Comparison of ENCODE assay signal across 11 cellular contexts in genomic region chr5:109693535-109694152, GRCh38. TPM values are rescaled to one million over a fixed set of nuclear protein-coding genes. Genes with fewer than 3 reads are reported as not detected.
DNase-seq lines count a peak whose midpoint lies in the region; ATAC-seq, FAIRE-seq and TF ChIP-seq lines count a peak whose summit lies in the region.
"Had no signal": no experiment of that assay in that cellular context is flagged by ENCODE, and none has a peak within 500 bp of the region (broad histone marks: within the 10 kb centered on the region; RNA-seq: fewer than 3 reads in every experiment).

No MANE protein-coding gene starts in this region.

- no peaks in the 10 kb centered on the region for H3K36me3 ChIP-seq in CD4-positive, CD25-positive, alpha-beta regulatory T cell (ENCODE audit: control insufficient read depth, insufficient read depth, low read length)
- H3K36me3 ChIP-seq in HUES64 (ENCODE audit: insufficient read depth, low read length) (0 out of 2 replicates have a peak, but pooled peaks cover 3% of the 10 kb centered on the region), K562 (ENCODE audit: control insufficient read depth, insufficient read depth, low read length) (no peaks in the 10 kb centered on the region; the same call in 2 of the 3 replicates)

- TF ChIP-seq RAD21 in K562 (CRISPR knock-in tag; conservative IDR thresholded peaks at IDR 0.05 in 1 of 2, IDR thresholded peaks at IDR 0.05 in 1 of 2): no peak

- TF ChIP-seq CTCF in K562 (IDR thresholded peaks at IDR 0.05 in 2 of 3, conservative IDR thresholded peaks at IDR 0.05 in 1 of 3; ENCODE audit: insufficient read depth in 2 of 3, low read depth in 1 of 3, low read length in 3 of 3) (no peak), progenitor cell of endocrine pancreas (IDR thresholded peaks at IDR 0.05; ENCODE audit: unreplicated experiment) (no peak)

- CTCF ChIA-PET in K562 (lab: Yijun Ruan, JAX; ENCODE audit: low intra/inter-chr PET ratio): interaction anchor here (0.6 kb wide), 1 partner anchor 1525 kb away, joined by 4 read pairs; no protein-coding TSS in a partner anchor

- H3K79me2 ChIP-seq in K562 (ENCODE audit: control insufficient read depth, insufficient read depth, low read length): peaks cover 88% of the 10 kb centered on the region

- peaks cover 13% of the 10 kb centered on the region; the same call in 1 of the 2 replicates for H4K20me1 ChIP-seq in K562 (replicated peaks; ENCODE audit: control insufficient read depth, insufficient read depth, low read length)

- peak overlapping the region; percentile 90 to 96 (median 90) for H3K4me3 Mint-ChIP-seq in CD4-positive, CD25-positive, alpha-beta regulatory T cell
- H3K4me3 Mint-ChIP-seq in naive B cell (peak overlapping the region in 7 of 8 donors; percentile 12 to 86 (median 71)), progenitor cell of endocrine pancreas (ENCODE audit: low read depth) (no peak overlapping the region)

- peak overlapping the region in 2 of 3 donors; percentile 63 to 73 for H3K27ac Mint-ChIP-seq in CD4-positive, CD25-positive, alpha-beta regulatory T cell
- H3K27ac Mint-ChIP-seq in naive B cell: peak overlapping the region in 4 of 6 donors; percentile 3 to 89 (median 19)
- H3K27ac Mint-ChIP-seq in progenitor cell of endocrine pancreas: no peak overlapping the region

- peaks cover 63% of the 10 kb centered on the region for H3K4me1 ChIP-seq in CD4-positive, CD25-positive, alpha-beta regulatory T cell (ENCODE audit: control insufficient read depth, insufficient read depth, low read length, poor library complexity, severe bottlenecking)
- H3K4me1 ChIP-seq in HUES64 (ENCODE audit: insufficient read depth, low read length) (peaks cover 61% of the 10 kb centered on the region), K562 (replicated peaks in 1 of 2; ENCODE audit: control insufficient read depth in 2 of 2, insufficient read depth in 2 of 2, low read length in 2 of 2) (peaks cover 30 to 37% of the 10 kb centered on the region in 2 experiments)

- H3K9me1 ChIP-seq in K562 (ENCODE audit: control insufficient read depth, insufficient read depth, low read length): no peaks in the 10 kb centered on the region

- peak overlapping the region; percentile 61 for H3K4me3 ChIP-seq in CD4-positive, CD25-positive, alpha-beta regulatory T cell (ENCODE audit: low read depth, low read length)
- H3K4me3 ChIP-seq in HUES64 (ENCODE audit: low read length) (peak overlapping the region; percentile 34), K562 (no peak overlapping the region)

- TF ChIP-seq EP300 in K562 (IDR thresholded peaks at IDR 0.05; ENCODE audit: low read length): no peak

- peaks cover 2% of the 10 kb centered on the region for H3K36me3 Mint-ChIP-seq in CD4-positive, CD25-positive, alpha-beta regulatory T cell
- H3K36me3 Mint-ChIP-seq in naive B cell (no peaks in the 10 kb centered on the region), progenitor cell of endocrine pancreas (ENCODE audit: insufficient read depth) (peaks cover 1% of the 10 kb centered on the region)

- ATAC-seq in CD4-positive, CD25-positive, alpha-beta regulatory T cell (ENCODE audit: low read depth in 2 of 2): no peak
- ATAC-seq in K562: no peak
- no peak for ATAC-seq in naive B cell (ENCODE audit: low read depth in 2 of 2)

- H3K4me2 ChIP-seq in K562 (ENCODE audit: insufficient read depth, low read length): peak overlapping the region; percentile 5; the same call in 1 of the 2 replicates

- WGBS in HUES64: 72% methylated on average over 3 of the region's 4 CpGs
- WGBS in K562 (ENCODE audit: insufficient coverage, low coverage, missing lambda C conversion rate): 76% methylated on average over 3 of the region's 4 CpGs

- FAIRE-seq in K562 (lab: Jason Lieb, UNC): no peak
- FAIRE-seq: urothelium cell line had no signal

- H3K9me3 ChIP-seq in CD4-positive, CD25-positive, alpha-beta regulatory T cell (ENCODE audit: control insufficient read depth in 2 of 2, low read length in 2 of 2): peaks cover 0 to under 1% of the 10 kb centered on the region in 2 experiments
- H3K9me3 ChIP-seq in HUES64 (ENCODE audit: insufficient read depth, low read depth, low read length): no peaks in the 10 kb centered on the region
- no peaks in the 10 kb centered on the region for H3K9me3 ChIP-seq in K562 (replicated peaks; ENCODE audit: control insufficient read depth, insufficient read depth, low read depth, low read length)

- BruUV-seq in K562 (replicated peaks; lab: Mats Ljungman, UMichigan): no TSS peak

- H3K9ac ChIP-seq in HUES64 (ENCODE audit: low read depth, low read length) (no peak overlapping the region), K562 (ENCODE audit: insufficient read depth in 1 of 2, low read depth in 2 of 2, low read length in 2 of 2) (no peak overlapping the region)

- no peaks in the 10 kb centered on the region for H3K27me3 ChIP-seq in CD4-positive, CD25-positive, alpha-beta regulatory T cell (ENCODE audit: control insufficient read depth, insufficient read depth, low read length)
- H3K27me3 ChIP-seq in HUES64 (ENCODE audit: insufficient read depth, low read length) (no peaks in the 10 kb centered on the region), K562 (ENCODE audit: control insufficient read depth in 2 of 2, insufficient read depth in 2 of 2, low read length in 2 of 2) (no peaks in the 10 kb centered on the region)

- no peak overlapping the region for H3K27ac ChIP-seq in CD4-positive, CD25-positive, alpha-beta regulatory T cell (ENCODE audit: insufficient read depth, low read length, poor library complexity, severe bottlenecking)
- no peak overlapping the region for H3K27ac ChIP-seq in HUES64 (ENCODE audit: low read depth, low read length)
- no peak overlapping the region for H3K27ac ChIP-seq in K562 (ENCODE audit: extremely low read depth, low read depth, low read length)

- no peaks in the 10 kb centered on the region for H3K27me3 Mint-ChIP-seq in CD4-positive, CD25-positive, alpha-beta regulatory T cell
- H3K27me3 Mint-ChIP-seq in naive B cell (no peaks in the 10 kb centered on the region), progenitor cell of endocrine pancreas (no peaks in the 10 kb centered on the region)

- intact Hi-C loops in K562 (cut with micrococcal nuclease): loop anchor here (5.0 to 10.0 kb wide), 2 partner anchors 121 to 261 kb away; no protein-coding TSS in a partner anchor

- no peak for TF ChIP-seq POLR2A in K562 (conservative IDR thresholded peaks at IDR 0.05)

- in situ Hi-C loops in K562 (cut with MboI): no loop called here

- no peak overlapping the region for H2AFZ ChIP-seq in K562 (ENCODE audit: low read depth, low read length)

- H3K4me1 Mint-ChIP-seq in CD4-positive, CD25-positive, alpha-beta regulatory T cell: peaks cover 56 to 81% (median 60%) of the 10 kb centered on the region in 4 donors
- H3K4me1 Mint-ChIP-seq in naive B cell (peaks cover 61 to 78% (median 69%) of the 10 kb centered on the region in 3 donors), progenitor cell of endocrine pancreas (ENCODE audit: low read depth) (peaks cover 33% of the 10 kb centered on the region)

- no peak for DNase-seq in CD4-positive, CD25-positive, alpha-beta regulatory T cell
- DNase-seq in K562 (ENCODE audit: extremely low read depth in 1 of 4, low spot score in 3 of 4) (no peak), naive B cell (no peak), Kasumi-1 (lab: John Stamatoyannopoulos, UW) (no peak), progenitor cell of endocrine pancreas (ENCODE audit: low spot score, unreplicated experiment) (no peak)
- no peak for DNase-seq in stimulated activated CD4-positive, alpha-beta T cell treated with anti-CD3 and anti-CD28 coated beads, Interleukin-2, amount 100 ng/mL, for 48 hours
- DNase-seq in effector CD8-positive, alpha-beta T cell (lab: John Stamatoyannopoulos, UW): no peak
- DNase-seq: activated CD4-positive, alpha-beta T cell treated with anti-CD3 and anti-CD28 coated beads for 48 hours; GDM1 had no signal

- H3K9me3 Mint-ChIP-seq in CD4-positive, CD25-positive, alpha-beta regulatory T cell: no peaks in the 10 kb centered on the region
- H3K9me3 Mint-ChIP-seq in naive B cell (peaks cover 0 to 4% (median 3%) of the 10 kb centered on the region in 7 donors), progenitor cell of endocrine pancreas (ENCODE audit: low read depth) (no peaks in the 10 kb centered on the region)

- POLR2A ChIA-PET in K562 (lab: Yijun Ruan, JAX): interaction anchor here (0.6 to 1.9 kb wide), 6 partner anchors 8 to 1026 kb away, joined by 3 to 21 read pairs (median 3); no protein-coding TSS in a partner anchor

TF ChIP-seq in K562, 482 proteins besides CTCF, POLR2A, EP300 and RAD21 (continues in another document):
- TF ChIP-seq SRSF3 (IDR thresholded peaks at IDR 0.05; ENCODE audit: insufficient read depth, low read length): no peak
- no peak for TF ChIP-seq ZFP1 (CRISPR knock-in tag; IDR thresholded peaks at IDR 0.05)

RNA-seq across cellular contexts. Expression of gene MAN2A1, which starts 3.9 kb away (rescaled TPM):
- 71.5 TPM for total RNA-seq in CD4-positive, CD25-positive, alpha-beta regulatory T cell
- polyA plus RNA-seq in CD4-positive, CD25-positive, alpha-beta regulatory T cell: 10 to 100 TPM; 20.7 to 26.5 (median 21.2) TPM
- 44.5 TPM for polyA plus RNA-seq in HUES64 (2013, experiment 1 of 2)
- 49.3 TPM for polyA plus RNA-seq in HUES64 (2013, experiment 2 of 2)
- 49.3 and 133 TPM in 2 replicates for total RNA-seq in K562 (2011; cell fraction: chromatin; rRNA removed; ENCODE audit: low replicate concordance)
- total RNA-seq in K562 (2011; cell fraction: nucleolus; rRNA removed): 34.5 and 44.9 TPM in 2 replicates
- total RNA-seq in K562 (2011; cell fraction: nucleoplasm; rRNA removed): 56.6 and 71.8 TPM in 2 replicates
- total RNA-seq in K562 (2014; rRNA removed) (18.7 and 20.9 TPM in 2 replicates), K562 (2014; rRNA removed; fragmentation: Illumina TruSeq; extraction: Trizol) (32.0 and 33.4 TPM in 2 replicates), K562 (2015; rRNA removed; fragmentation: Illumina TruSeq; extraction: Trizol) (28.9 and 29.0 TPM in 2 replicates), K562 (2021) (25.8 and 25.9 TPM in 2 replicates), progenitor cell of endocrine pancreas (41.9 and 45.4 TPM in 2 replicates)
- polyA plus RNA-seq in K562 (2011; rRNA removed) (26.0 and 31.4 TPM in 2 replicates), K562 (2014; fragmentation: Illumina TruSeq; extraction: Trizol) (15.4 and 19.8 TPM in 2 replicates), K562 (2014; fragmentation: Nextera tagmentation; extraction: Ambion mirVana) (1 to 10 TPM; 5.2 to 8.2 TPM), K562 (2014; rRNA removed) (10.9 and 15.1 TPM in 2 replicates), naive B cell (ENCODE audit: low read depth in 6 of 6) (10 to 100 TPM in 5 of 6 donors, 1 to 10 TPM in 1; 8.4 to 20.6 (median 17.1) TPM)
- polyA plus RNA-seq in K562 (2011; cell fraction: cytosol; rRNA removed): 6.3 and 9.5 TPM in 2 replicates
- 34.5 and 43.8 TPM in 2 replicates for polyA plus RNA-seq in K562 (2011; cell fraction: nucleus; rRNA removed)
- polyA plus RNA-seq in K562 (2012): 11.9 and 17.3 TPM in 2 replicates
- 76.8 and 82.8 TPM in 2 replicates for polyA minus RNA-seq in K562 (2011; rRNA and poly(A)+ RNA removed)
- polyA minus RNA-seq in K562 (2011; cell fraction: cytosol; rRNA and poly(A)+ RNA removed): 20.2 and 32.8 TPM in 2 replicates
- polyA minus RNA-seq in K562 (2011; cell fraction: nucleus; rRNA and poly(A)+ RNA removed): 87.9 and 133 TPM in 2 replicates
